ENCODE assay signal across 11 cellular contexts in the genomic region with DNA sequence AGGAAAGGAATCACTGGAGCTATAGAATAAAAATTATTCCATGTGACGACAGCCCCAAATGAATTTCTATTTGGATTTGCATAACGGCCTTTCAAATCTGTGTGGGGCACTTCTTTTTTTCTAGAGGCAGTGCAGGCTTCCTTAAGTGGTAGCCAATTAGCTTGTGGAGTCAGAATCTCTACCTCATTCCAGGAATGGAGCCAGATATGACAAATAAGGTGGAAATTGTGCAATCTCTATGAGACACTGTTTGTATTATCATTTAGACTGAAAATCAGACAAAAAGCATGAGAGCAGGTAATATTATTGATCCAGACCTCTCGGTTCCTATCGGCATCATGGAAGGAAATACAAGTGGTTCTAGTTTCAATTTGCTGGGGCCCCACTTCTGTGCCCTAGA.
DNase-seq lines count a peak whose midpoint lies in the region; ATAC-seq, FAIRE-seq and TF ChIP-seq lines count a peak whose summit lies in the region.
"Had no signal": no experiment of that assay in that cellular context is flagged by ENCODE, and none has a peak within 500 bp of the region (broad histone marks: within the 10 kb centered on the region; RNA-seq: fewer than 3 reads in every experiment).

No MANE protein-coding gene starts in this region.

- no peak for TF ChIP-seq POLR2A in HepG2 (IDR thresholded peaks at IDR 0.05; ENCODE audit: insufficient read depth in 1 of 2, low read depth in 2 of 2, low read length in 2 of 2)
- TF ChIP-seq POLR2A in spleen (IDR thresholded peaks at IDR 0.05) = no peak

- no peak for FAIRE-seq in HepG2 (lab: Jason Lieb, UNC)

- 94% methylated on average over 4 of the region's 4 CpGs for WGBS in HepG2 (ENCODE audit: low lambda C conversion rate)
- 76 to 94% (median 78%) methylated on average over 4 of the region's 4 CpGs for WGBS in spleen, 5 donors

- no peak overlapping the region for H2AFZ ChIP-seq in HepG2 (ENCODE audit: low read length)

- no peak for ATAC-seq in HepG2
- no peak for ATAC-seq in Right ventricle myocardium inferior
- no peak for ATAC-seq in HG02798 (IDR thresholded peaks at IDR 0.05; ENCODE audit: poor library complexity, unreplicated experiment)
- no peak for ATAC-seq in activated CD4-positive, CD25-positive, alpha-beta regulatory T cell treated with anti-CD3 and anti-CD28 coated beads, Interleukin-2, amount 50 U/mL, for 24 hours

- H3K4me3 ChIP-seq in cardiac fibroblast (replicated peaks in 1 of 2; ENCODE audit: low read depth in 2 of 2, low read length in 2 of 2) (no peak overlapping the region), HepG2 (replicated peaks in 1 of 3; ENCODE audit: insufficient read depth in 1 of 3, low read depth in 2 of 3, low read length in 3 of 3) (no peak overlapping the region), spleen (no peak overlapping the region)
- H3K4me3 ChIP-seq: thyroid gland had no signal

- no peaks in the 10 kb centered on the region for H3K4me1 ChIP-seq in HepG2 (ENCODE audit: insufficient read depth, low read length)
- peaks cover 0 to 7% (median 0%) of the 10 kb centered on the region in 6 donors for H3K4me1 ChIP-seq in spleen
- H3K4me1 ChIP-seq: thyroid gland had no signal

- TF ChIP-seq EP300 in HepG2 (IDR thresholded peaks at IDR 0.05; ENCODE audit: low read depth in 2 of 2, low read length in 2 of 2) = no peak
- TF ChIP-seq EP300 in HepG2 (CRISPR knock-in tag; IDR thresholded peaks at IDR 0.05; ENCODE audit: borderline replicate concordance) = no peak

- H3K9me3 ChIP-seq in HepG2 (ENCODE audit: low read length) (no peaks in the 10 kb centered on the region), spleen (no peaks in the 10 kb centered on the region)
- H3K9me3 ChIP-seq: thyroid gland had no signal

- CTCF ChIA-PET in HepG2 (lab: Yijun Ruan, JAX; ENCODE audit: low intra/inter-chr PET ratio, low total read pairs) = no interaction called here

- H3K27ac ChIP-seq in HepG2 (ENCODE audit: extremely low read length, insufficient read depth, low read length) (no peak overlapping the region), spleen (no peak overlapping the region)
- H3K27ac ChIP-seq: thyroid gland had no signal

- DNase-seq in ELR (ENCODE audit: low read depth) = peak; percentile 60
- DNase-seq in M059J (ENCODE audit: low read depth) = peak; percentile 48
- DNase-seq in cardiac fibroblast (ENCODE audit: low read depth in 2 of 2) = peak; percentile 26 to 68
- no peak for DNase-seq in HepG2 (ENCODE audit: low spot score)
- no peak for DNase-seq in Right ventricle myocardium inferior (ENCODE audit: missing footprints)
- no peak for DNase-seq in spleen
- DNase-seq: activated CD4-positive, alpha-beta T cell treated with anti-CD3 and anti-CD28 coated beads, Interleukin-2, amount 10 ng/mL, durations not matched to agents 24 days and 14 days; T-helper 1 cell; thyroid gland had no signal

- no peak overlapping the region for H3K4me2 ChIP-seq in HepG2 (ENCODE audit: low read depth, low read length)

- TF ChIP-seq CTCF in cardiac fibroblast (IDR thresholded peaks at IDR 0.05; ENCODE audit: low read depth, low read length) (no peak), HepG2 (CRISPR knock-in tag; IDR thresholded peaks at IDR 0.05) (no peak), spleen (IDR thresholded peaks at IDR 0.05 in 8 of 11, conservative IDR thresholded peaks at IDR 0.05 in 3 of 11) (no peak)

- H3K79me2 ChIP-seq in HepG2 (ENCODE audit: insufficient read depth, low read length) = no peaks in the 10 kb centered on the region

- in situ Hi-C loops in HepG2 (cut with HindIII; ENCODE audit: extremely low pct_ligation_motif_present, low pct_unique_long_range_greater_than_20kb) = no loop called here

- TF ChIP-seq RAD21 in HepG2 (CRISPR knock-in tag; IDR thresholded peaks at IDR 0.05) = no peak

- peaks cover 7 to 24% of the 10 kb centered on the region in 2 experiments; a peak in 3 of 5 replicates for H3K36me3 ChIP-seq in HepG2 (replicated peaks in 1 of 2; ENCODE audit: control insufficient read depth in 1 of 2, insufficient read depth in 2 of 2, low read length in 2 of 2)
- H3K36me3 ChIP-seq in spleen = peaks cover 0 to 20% (median 2%) of the 10 kb centered on the region in 6 donors

- H3K9ac ChIP-seq in HepG2 (ENCODE audit: insufficient read depth, low read depth, low read length) = no peak overlapping the region

- intact Hi-C loops in HepG2 (cut with micrococcal nuclease; ENCODE audit: unreplicated experiment) (no loop called here), Right ventricle myocardium inferior (cut with DNase I) (no loop called here), spleen (cut with DNase I; ENCODE audit: low total_unique reads) (no loop called here)

- no TSS peak for BruUV-seq in HepG2 (replicated peaks; lab: Mats Ljungman, UMichigan)

- no peaks in the 10 kb centered on the region for H4K20me1 ChIP-seq in HepG2 (ENCODE audit: insufficient read depth, low read length)

- POLR2A ChIA-PET in HepG2 (lab: Yijun Ruan, JAX) = no interaction called here

- no peaks in the 10 kb centered on the region; a peak in 1 of 5 replicates for H3K27me3 ChIP-seq in HepG2 (ENCODE audit: control insufficient read depth in 1 of 2, insufficient read depth in 2 of 2, low read length in 2 of 2)
- no peaks in the 10 kb centered on the region for H3K27me3 ChIP-seq in spleen (replicated peaks in 1 of 7)
- H3K27me3 ChIP-seq: thyroid gland had no signal

TF ChIP-seq in HepG2, 621 proteins besides CTCF, POLR2A, EP300 and RAD21:
- TF ChIP-seq CEBPB (IDR thresholded peaks at IDR 0.05; ENCODE audit: borderline replicate concordance, low read depth, low read length) = peak; percentile 53; the same call in 1 of the 2 replicates
- TF ChIP-seq POLR2AphosphoS5 (IDR thresholded peaks at IDR 0.05; ENCODE audit: low read depth, low read length) = no peak

Comparison
In these comparisons a context has a peak if more than half of its experiments do, and no peak if none do; other contexts are left out.
1. DNase-seq: peak in ELR (single experiment), M059J (single experiment) and cardiac fibroblast (2 of 2); none in HepG2 (single experiment), Right ventricle myocardium inferior (single experiment) and spleen (single experiment).